8 cellular contexts compared by ENCODE assay signal in genomic region chr5:151448038-151448985, GRCh38. TPM values are rescaled to one million over a fixed set of nuclear protein-coding genes. Genes with fewer than 3 reads are reported as not detected.
DNase-seq lines count a peak whose midpoint lies in the region; ATAC-seq and TF ChIP-seq lines count a peak whose summit lies in the region.

No MANE protein-coding gene starts in this region.

- H3K27me3 ChIP-seq in Caco-2 (replicated peaks; ENCODE audit: control insufficient read depth, insufficient read depth, low read length) (no peaks in the 10 kb centered on the region), neuron (ENCODE audit: insufficient read depth, low read length) (no peaks in the 10 kb centered on the region)

- H3K4me1 Mint-ChIP-seq in Caco-2 (ENCODE audit: low read depth, unreplicated experiment) = peaks cover 27% of the 10 kb centered on the region
- H3K4me1 Mint-ChIP-seq in activated CD8-positive, alpha-beta T cell treated with anti-CD3 and anti-CD28 coated beads for 36 hours (ENCODE audit: low read depth) = peaks cover 26% of the 10 kb centered on the region

- H3K27me3 Mint-ChIP-seq in Caco-2 (ENCODE audit: insufficient read depth, unreplicated experiment) = no peaks in the 10 kb centered on the region
- H3K27me3 Mint-ChIP-seq in activated CD8-positive, alpha-beta T cell treated with anti-CD3 and anti-CD28 coated beads for 36 hours = peaks cover 10% of the 10 kb centered on the region

- peak overlapping the region; percentile 94 for H3K4me3 Mint-ChIP-seq in Caco-2 (ENCODE audit: unreplicated experiment)
- peak overlapping the region; percentile 93 for H3K4me3 Mint-ChIP-seq in activated CD8-positive, alpha-beta T cell treated with anti-CD3 and anti-CD28 coated beads for 36 hours

- H3K4me3 ChIP-seq in Caco-2 (ENCODE audit: low read depth, low read length) (peak overlapping the region; percentile 81), fibroblast of pulmonary artery (replicated peaks; ENCODE audit: low read depth, low read length) (peak overlapping the region; percentile 94), neuron (ENCODE audit: low read length) (peak overlapping the region; percentile 75)

- peak overlapping the region; percentile 88 for H3K27ac Mint-ChIP-seq in Caco-2 (ENCODE audit: unreplicated experiment)
- peak overlapping the region; percentile 87 for H3K27ac Mint-ChIP-seq in activated CD8-positive, alpha-beta T cell treated with anti-CD3 and anti-CD28 coated beads for 36 hours

- H3K4me1 ChIP-seq in Caco-2 (peaks cover 8% of the 10 kb centered on the region; the same call in 1 of the 2 replicates), neuron (ENCODE audit: insufficient read depth, low read length) (peaks cover 16% of the 10 kb centered on the region)

- TF ChIP-seq CTCF in Caco-2 (IDR thresholded peaks at IDR 0.05; ENCODE audit: insufficient read depth in 1 of 2, low read depth in 1 of 2, low read length in 1 of 2, severe bottlenecking in 1 of 2, unreplicated experiment in 1 of 2) (peak in 1 of 2 experiments; percentile 35), fibroblast of pulmonary artery (IDR thresholded peaks at IDR 0.05; ENCODE audit: low read length, missing control alignments) (peak; percentile 28)
- no peak for TF ChIP-seq CTCF in activated CD8-positive, alpha-beta T cell treated with anti-CD3 and anti-CD28 coated beads for 36 hours (IDR thresholded peaks at IDR 0.05)

- H3K9me3 Mint-ChIP-seq in Caco-2 (ENCODE audit: unreplicated experiment) = no peaks in the 10 kb centered on the region
- H3K9me3 Mint-ChIP-seq in activated CD8-positive, alpha-beta T cell treated with anti-CD3 and anti-CD28 coated beads for 36 hours = no peaks in the 10 kb centered on the region

- CTCF ChIA-PET in Caco-2 (lab: Charles Lee) = interaction anchor here (0.6 to 3.0 kb wide), 11 partner anchors 8 to 204 kb away, joined by 3 to 54 read pairs (median 9); partner anchors contain the start of gene GM2A
- CTCF ChIA-PET in activated CD8-positive, alpha-beta T cell treated with anti-CD3 and anti-CD28 coated beads for 36 hours (lab: Charles Lee) = interaction anchor here (0.8 to 4.2 kb wide), 15 partner anchors 8 to 333 kb away, joined by 3 to 34 read pairs (median 8); partner anchors contain the start of gene G3BP1

- DNase-seq in Caco-2 = peak; percentile 52 to 53
- DNase-seq in NCI-H146 (lab: John Stamatoyannopoulos, UW) = peak; percentile 25
- DNase-seq in activated CD8-positive, alpha-beta T cell treated with anti-CD3 and anti-CD28 coated beads for 36 hours = peak; percentile 17
- no peak for DNase-seq in fibroblast of pulmonary artery (ENCODE audit: low read depth)
- no peak for DNase-seq in activated CD4-positive, CD25-positive, alpha-beta regulatory T cell treated with anti-CD3 and anti-CD28 coated beads, Interleukin-2, amount 50 U/mL, for 72 hours
- no peak for DNase-seq in NCI-H226

- peak overlapping the region; percentile 78 for H2AFZ ChIP-seq in neuron (ENCODE audit: low read depth, low read length)

- POLR2A ChIA-PET in Caco-2 (lab: Charles Lee) = interaction anchor here (0.7 to 1.9 kb wide), 2 partner anchors 43 to 204 kb away, joined by 4 to 5 read pairs; no protein-coding TSS in a partner anchor
- POLR2A ChIA-PET in activated CD8-positive, alpha-beta T cell treated with anti-CD3 and anti-CD28 coated beads for 36 hours (lab: Charles Lee) = interaction anchor here (1.6 kb wide), 1 partner anchor 323 kb away, joined by 6 read pairs; the partner anchor contains the start of gene G3BP1

- no TSS peak for BruUV-seq in Caco-2 (replicated peaks; lab: Mats Ljungman, UMichigan)

- H3K36me3 ChIP-seq in Caco-2 (ENCODE audit: control insufficient read depth, insufficient read depth, low read length) (no peaks in the 10 kb centered on the region), neuron (ENCODE audit: insufficient read depth, low read length) (no peaks in the 10 kb centered on the region)

- peaks cover 23% of the 10 kb centered on the region for H3K36me3 Mint-ChIP-seq in Caco-2 (ENCODE audit: insufficient read depth, unreplicated experiment)
- no peaks in the 10 kb centered on the region for H3K36me3 Mint-ChIP-seq in activated CD8-positive, alpha-beta T cell treated with anti-CD3 and anti-CD28 coated beads for 36 hours (ENCODE audit: low read depth)

- H3K9me3 ChIP-seq in Caco-2 = no peaks in the 10 kb centered on the region
- no peaks in the 10 kb centered on the region for H3K9me3 ChIP-seq in neuron (ENCODE audit: low read length)

- ATAC-seq in GM21528 (IDR thresholded peaks at IDR 0.05; ENCODE audit: low FRiP score, unreplicated experiment) = peak; percentile 21
- ATAC-seq in activated CD8-positive, alpha-beta T cell treated with anti-CD3 and anti-CD28 coated beads for 36 hours = no peak

- intact Hi-C loops in Caco-2 (cut with micrococcal nuclease; ENCODE audit: unreplicated experiment) = loop anchor here (5.0 kb wide), 1 partner anchor 66 kb away; no protein-coding TSS in a partner anchor
- intact Hi-C loops in activated CD8-positive, alpha-beta T cell treated with anti-CD3 and anti-CD28 coated beads for 36 hours (cut with micrococcal nuclease) = loop anchor here (5.0 kb wide), 3 partner anchors 74 to 299 kb away; no protein-coding TSS in a partner anchor

RNA-seq across cellular contexts. Expression of gene SLC36A1, which starts 0.9 kb away (rescaled TPM):
- total RNA-seq in Caco-2 (2022) = 17.5 and 18.2 TPM in 2 replicates
- 1 to 10 TPM; 3.5 to 3.7 TPM for total RNA-seq in activated CD8-positive, alpha-beta T cell treated with anti-CD3 and anti-CD28 coated beads for 36 hours

Comparison
In these comparisons a context has a peak if more than half of its experiments do, and no peak if none do; other contexts are left out.
1. DNase-seq: peak in Caco-2 (2 of 2), NCI-H146 (single experiment) and activated CD8-positive, alpha-beta T cell treated with anti-CD3 and anti-CD28 coated beads for 36 hours (single experiment); none in fibroblast of pulmonary artery (single experiment), activated CD4-positive, CD25-positive, alpha-beta regulatory T cell treated with anti-CD3 and anti-CD28 coated beads, Interleukin-2, amount 50 U/mL, for 72 hours (single experiment) and NCI-H226 (single experiment).
2. Peak in every context shown above with its lines, with median percentiles within 50 percentile points of each other: H3K4me3 ChIP-seq.